In the genomic region with DNA sequence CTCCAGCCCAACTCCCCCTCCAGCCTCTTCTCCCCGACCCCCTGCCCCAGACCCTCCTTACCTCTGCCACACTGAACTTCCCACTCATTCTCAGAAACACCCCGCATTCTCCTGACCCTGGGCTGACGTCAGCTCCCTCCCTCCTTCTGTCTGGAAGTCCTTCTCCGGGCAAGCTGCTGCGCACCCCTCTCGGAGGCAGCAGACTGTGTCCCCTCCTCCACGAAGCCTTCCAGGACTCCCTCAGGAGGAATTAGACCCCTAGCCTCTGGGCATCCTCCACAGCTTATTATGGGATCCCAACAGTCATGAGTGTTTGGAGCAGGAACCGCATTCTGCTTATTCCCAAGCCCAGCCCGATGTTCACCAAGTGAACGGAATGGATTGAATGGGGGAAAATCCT, we compare ENCODE assay signal across 19 cellular contexts.
"Had no signal": no experiment of that assay in that cellular context is flagged by ENCODE, and none has a peak within 500 bp of the region (broad histone marks: within the 10 kb centered on the region; RNA-seq: fewer than 3 reads in every experiment).

No MANE protein-coding gene starts in this region.

- DNase-seq: foreskin keratinocyte had no signal

- H3K36me3 ChIP-seq: breast epithelium, thoracic aorta, uterus had no signal

- H3K4me3 Mint-ChIP-seq: activated CD4-positive, alpha-beta memory T cell treated with anti-CD3 and anti-CD28 coated beads, Interleukin-2, amount 10 ng/mL, durations not matched to agents 7 days and 5 days; activated CD4-positive, alpha-beta T cell treated with anti-CD3 and anti-CD28 coated beads, Interleukin-2, amount 10 ng/mL, durations not matched to agents 7 days and 5 days; natural killer cell treated with Interleukin-12 subunit alpha and Interleukin-12 subunit beta and Interleukin-15 and Interleukin-18, amount 100 ng/mL, for 72 hours; stimulated activated naive CD8-positive, alpha-beta T cell treated with anti-CD3 and anti-CD28 coated beads, Interleukin-15, Interleukin-2, amounts not matched to agents 100 ng/mL and 50 ng/mL, for 24 hours; T-helper 1 cell treated with Interleukin-12 subunit alpha and Interleukin-12 subunit beta and Interleukin-4 antibody, amounts not matched to agents 30 μg/mL and 1 μg/mL, for 36 hours had no signal

- H3K4me3 ChIP-seq: left lung, skin epidermis, uterus had no signal

- FAIRE-seq: TTC549 had no signal

- H3K27ac ChIP-seq: breast epithelium, esophagus muscularis mucosa, foreskin keratinocyte, heart right ventricle, left lung, lower lobe of right lung, skin epidermis, thoracic aorta, uterus had no signal

- H3K27me3 ChIP-seq: uterus had no signal

- H3K27ac Mint-ChIP-seq: activated CD4-positive, alpha-beta memory T cell treated with anti-CD3 and anti-CD28 coated beads, Interleukin-2, amount 10 ng/mL, durations not matched to agents 7 days and 5 days; activated CD4-positive, alpha-beta T cell treated with anti-CD3 and anti-CD28 coated beads, Interleukin-2, amount 10 ng/mL, durations not matched to agents 7 days and 5 days; activated naive CD4-positive, alpha-beta T cell treated with anti-CD3 and anti-CD28 coated beads, Interleukin-2, amount 50 U/mL, for 72 hours; activated T-helper 2 cell treated with anti-CD3 and anti-CD28 coated beads, Interferon-gamma antibody, Interleukin-2, Interleukin-4, amounts not matched to agents 10 μg/mL and 5 μg/mL and 100 μg/mL, durations not matched to agents 14 hours and 24 hours and 36 hours; stimulated activated naive CD8-positive, alpha-beta T cell treated with anti-CD3 and anti-CD28 coated beads, Interleukin-15, Interleukin-2, amounts not matched to agents 100 ng/mL and 50 ng/mL, for 24 hours; T-helper 1 cell treated with Interleukin-12 subunit alpha and Interleukin-12 subunit beta and Interleukin-4 antibody, amounts not matched to agents 30 μg/mL and 1 μg/mL, for 36 hours had no signal

- H3K9me3 Mint-ChIP-seq: activated CD4-positive, alpha-beta memory T cell treated with anti-CD3 and anti-CD28 coated beads, Interleukin-2, amount 10 ng/mL, durations not matched to agents 7 days and 5 days; activated CD4-positive, alpha-beta T cell treated with anti-CD3 and anti-CD28 coated beads, Interleukin-2, amount 10 ng/mL, durations not matched to agents 7 days and 5 days; activated naive CD4-positive, alpha-beta T cell treated with anti-CD3 and anti-CD28 coated beads, Interleukin-2, amount 50 U/mL, for 72 hours; activated T-cell treated with anti-CD3 and anti-CD28 coated beads, Interleukin-2, amount 50 U/mL, for 4 hours; activated T-helper 2 cell treated with anti-CD3 and anti-CD28 coated beads, Interferon-gamma antibody, Interleukin-2, Interleukin-4, amounts not matched to agents 10 μg/mL and 5 μg/mL and 100 μg/mL, durations not matched to agents 14 hours and 24 hours and 36 hours; natural killer cell treated with Interleukin-12 subunit alpha and Interleukin-12 subunit beta and Interleukin-15 and Interleukin-18, amount 100 ng/mL, for 72 hours; stimulated activated naive CD8-positive, alpha-beta T cell treated with anti-CD3 and anti-CD28 coated beads, Interleukin-15, Interleukin-2, amounts not matched to agents 100 ng/mL and 50 ng/mL, for 24 hours; T-helper 1 cell treated with Interleukin-12 subunit alpha and Interleukin-12 subunit beta and Interleukin-4 antibody, amounts not matched to agents 30 μg/mL and 1 μg/mL, for 36 hours; type B pancreatic cell had no signal

- H3K9me3 ChIP-seq: breast epithelium, esophagus muscularis mucosa, heart right ventricle, left lung, lower lobe of right lung, thoracic aorta, uterus had no signal
